Comparison of ENCODE assay signal across 8 cellular contexts in the genomic region with DNA sequence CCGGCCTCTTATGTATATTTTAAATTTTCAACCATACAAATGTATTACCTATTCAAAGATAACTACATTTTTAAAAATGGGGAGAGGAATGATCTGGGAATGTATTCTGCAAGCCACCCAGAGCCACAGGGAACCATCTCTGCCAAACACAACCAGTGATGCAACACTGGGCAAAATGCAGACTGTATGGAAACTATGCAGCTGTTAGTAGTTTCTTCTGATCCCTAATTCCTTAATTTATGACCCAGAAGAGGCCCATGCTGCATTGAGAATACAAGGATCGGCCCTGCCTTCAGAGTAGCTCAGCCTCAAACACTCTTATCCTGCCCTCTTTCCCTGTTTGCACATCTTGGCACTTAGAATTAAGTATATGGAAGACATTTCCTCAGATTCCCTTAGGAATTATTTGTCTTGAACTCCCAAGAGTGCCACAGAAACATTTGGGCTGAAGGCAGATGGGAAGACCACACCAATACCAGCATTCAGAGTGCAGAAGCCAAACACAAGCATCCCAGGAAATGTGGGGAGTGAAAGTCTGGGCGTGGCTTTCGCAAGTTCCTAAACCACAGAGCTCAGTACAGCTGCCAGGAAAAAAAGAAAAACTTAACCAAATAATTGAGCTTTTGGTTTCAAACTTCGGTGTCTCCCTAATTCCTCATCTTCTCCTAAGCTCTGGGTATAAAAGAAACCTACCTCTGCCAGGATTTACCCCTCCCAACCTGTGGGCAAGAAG. TPM values are rescaled to one million over a fixed set of nuclear protein-coding genes. Genes with fewer than 3 reads are reported as not detected.
DNase-seq lines count a peak whose midpoint lies in the region; ATAC-seq and TF ChIP-seq lines count a peak whose summit lies in the region.
"Had no signal": no experiment of that assay in that cellular context is flagged by ENCODE, and none has a peak within 500 bp of the region (broad histone marks: within the 10 kb centered on the region; RNA-seq: fewer than 3 reads in every experiment).

No MANE protein-coding gene starts in this region.

- peaks cover 37% of the 10 kb centered on the region for H3K36me3 Mint-ChIP-seq in activated CD8-positive, alpha-beta T cell treated with anti-CD3 and anti-CD28 coated beads for 36 hours (ENCODE audit: low read depth)

- H3K4me3 ChIP-seq in spleen = peak overlapping the region in 2 of 8 donors; percentile 6 to 8

- H3K9me3 Mint-ChIP-seq in activated CD8-positive, alpha-beta T cell treated with anti-CD3 and anti-CD28 coated beads for 36 hours = no peaks in the 10 kb centered on the region

- CTCF ChIA-PET in activated CD8-positive, alpha-beta T cell treated with anti-CD3 and anti-CD28 coated beads for 36 hours (lab: Charles Lee) = interaction anchor here (0.9 to 1.7 kb wide), 4 partner anchors 13 to 88 kb away, joined by 3 read pairs; a partner anchor contains a TSS

- H3K27me3 Mint-ChIP-seq in activated CD8-positive, alpha-beta T cell treated with anti-CD3 and anti-CD28 coated beads for 36 hours = no peaks in the 10 kb centered on the region

- intact Hi-C loops in activated CD8-positive, alpha-beta T cell treated with anti-CD3 and anti-CD28 coated beads for 36 hours (cut with micrococcal nuclease) = no loop called here
- intact Hi-C loops in spleen (cut with DNase I; ENCODE audit: low total_unique reads) = loop anchor here (10.0 kb wide), 1 partner anchor 245 kb away; no protein-coding TSS in a partner anchor

- H3K36me3 ChIP-seq in spleen = peaks cover 0 to 57% (median 50%) of the 10 kb centered on the region in 6 donors

- H3K27ac ChIP-seq in foreskin keratinocyte (no peak overlapping the region), spleen (peak overlapping the region in 7 of 8 donors; percentile 62 to 73 (median 67))

- WGBS in spleen, 5 donors = 44 to 54% (median 48%) methylated on average over 5 of the region's 5 CpGs

- H3K27me3 ChIP-seq in foreskin keratinocyte = no peaks in the 10 kb centered on the region
- no peaks in the 10 kb centered on the region for H3K27me3 ChIP-seq in spleen (replicated peaks in 1 of 7)

- TF ChIP-seq POLR2A in spleen (IDR thresholded peaks at IDR 0.05) = no peak

- DNase-seq in H4 (ENCODE audit: low spot score) (peak; percentile 47), foreskin keratinocyte (no peak), spleen (no peak)
- no peak for DNase-seq in activated CD8-positive, alpha-beta T cell treated with anti-CD3 and anti-CD28 coated beads for 36 hours
- no peak for DNase-seq in effector CD8-positive, alpha-beta T cell (lab: John Stamatoyannopoulos, UW)
- DNase-seq: T-helper 9 cell had no signal

- H3K4me1 Mint-ChIP-seq in activated CD8-positive, alpha-beta T cell treated with anti-CD3 and anti-CD28 coated beads for 36 hours (ENCODE audit: low read depth) = peaks cover 39% of the 10 kb centered on the region

- H3K4me1 ChIP-seq in foreskin keratinocyte (peaks cover 15% of the 10 kb centered on the region), spleen (peaks cover 5 to 58% (median 24%) of the 10 kb centered on the region in 6 donors)

- no peak for ATAC-seq in activated CD8-positive, alpha-beta T cell treated with anti-CD3 and anti-CD28 coated beads for 36 hours
- ATAC-seq in foreskin keratinocyte (peak; percentile 19), HG03175 (IDR thresholded peaks at IDR 0.05; ENCODE audit: unreplicated experiment) (no peak), GM19452 (IDR thresholded peaks at IDR 0.05; ENCODE audit: unreplicated experiment) (no peak)

- POLR2A ChIA-PET in activated CD8-positive, alpha-beta T cell treated with anti-CD3 and anti-CD28 coated beads for 36 hours (lab: Charles Lee) = interaction anchor here (0.9 to 1.5 kb wide), 3 partner anchors 14 to 22 kb away, joined by 3 to 4 read pairs (median 3); no protein-coding TSS in a partner anchor

- no peak overlapping the region for H3K4me3 Mint-ChIP-seq in activated CD8-positive, alpha-beta T cell treated with anti-CD3 and anti-CD28 coated beads for 36 hours

- no peaks in the 10 kb centered on the region for H3K9me3 ChIP-seq in spleen

- no peak for TF ChIP-seq CTCF in activated CD8-positive, alpha-beta T cell treated with anti-CD3 and anti-CD28 coated beads for 36 hours (IDR thresholded peaks at IDR 0.05)
- TF ChIP-seq CTCF in foreskin keratinocyte (conservative IDR thresholded peaks at IDR 0.05) (no peak), spleen (IDR thresholded peaks at IDR 0.05 in 8 of 11, conservative IDR thresholded peaks at IDR 0.05 in 3 of 11) (no peak)

- peak overlapping the region; percentile 88 for H3K27ac Mint-ChIP-seq in activated CD8-positive, alpha-beta T cell treated with anti-CD3 and anti-CD28 coated beads for 36 hours

RNA-seq across cellular contexts. Expression of a gene that starts 5.3 kb away (rescaled TPM):
- total RNA-seq in H4 (2014; rRNA removed; shearing (Covaris generic)) = 33.7 and 51.0 TPM in 2 replicates
- 10 to 100 TPM; 28.2 to 28.5 TPM for total RNA-seq in activated CD8-positive, alpha-beta T cell treated with anti-CD3 and anti-CD28 coated beads for 36 hours
- total RNA-seq in foreskin keratinocyte (21.5 and 22.0 TPM in 2 replicates), spleen (10 to 100 TPM; 16.9 to 26.3 (median 22.8) TPM)
- polyA plus RNA-seq in foreskin keratinocyte (21.6 and 21.7 TPM in 2 replicates), spleen (10 to 100 TPM; 16.8 to 24.7 (median 21.3) TPM)

RNA-seq across cellular contexts. Expression of a gene that starts 19.8 kb away (rescaled TPM):
- 161 and 188 TPM in 2 replicates for total RNA-seq in H4 (2014; rRNA removed; shearing (Covaris generic))
- total RNA-seq in activated CD8-positive, alpha-beta T cell treated with anti-CD3 and anti-CD28 coated beads for 36 hours = 100 to 1,000 TPM; 101 to 105 TPM
- total RNA-seq in foreskin keratinocyte (91.3 and 101 TPM in 2 replicates), spleen (100 to 1,000 TPM in 3 of 7 donors, 10 to 100 TPM in 4; 51.3 to 177 (median 67.6) TPM)
- polyA plus RNA-seq in foreskin keratinocyte (105 and 115 TPM in 2 replicates), spleen (100 to 1,000 TPM; 100 to 128 (median 107) TPM)

RNA-seq across cellular contexts. Expression of a gene that starts 27.5 kb away (rescaled TPM):
- 5.1 and 5.8 TPM in 2 replicates for total RNA-seq in H4 (2014; rRNA removed; shearing (Covaris generic))
- 1 to 10 TPM; 1.7 to 1.8 TPM for total RNA-seq in activated CD8-positive, alpha-beta T cell treated with anti-CD3 and anti-CD28 coated beads for 36 hours
- total RNA-seq in foreskin keratinocyte = 26.7 and 28.9 TPM in 2 replicates
- 26.2 and 28.3 TPM in 2 replicates for polyA plus RNA-seq in foreskin keratinocyte
- 10 to 100 TPM; 10.4 to 22.8 (median 18.3) TPM for total RNA-seq in spleen
- polyA plus RNA-seq in spleen = 1 to 10 TPM; 4.3 to 7.8 (median 6.3) TPM

RNA-seq across cellular contexts. Expression of a gene that starts 41.1 kb away (rescaled TPM):
- total RNA-seq in H4 (2014; rRNA removed; shearing (Covaris generic)) = 13.4 and 21.0 TPM in 2 replicates
- 10 to 100 TPM; 12.3 to 12.9 TPM for total RNA-seq in activated CD8-positive, alpha-beta T cell treated with anti-CD3 and anti-CD28 coated beads for 36 hours
- total RNA-seq in foreskin keratinocyte = 27.0 and 29.3 TPM in 2 replicates
- polyA plus RNA-seq in foreskin keratinocyte = 15.6 and 18.1 TPM in 2 replicates
- 10 to 100 TPM; 19.1 to 32.5 (median 24.9) TPM for total RNA-seq in spleen
- polyA plus RNA-seq in spleen = 1 to 10 TPM; 4.6 to 9.5 (median 7.9) TPM
